Comparison of ENCODE assay signal across 15 cellular contexts in genomic region chr6:150297327-150298028, GRCh38.
A peak's percentile ranks its signal among the peaks of the same experiment; 100 is the strongest.
DNase-seq lines count a peak whose midpoint lies in the region; ATAC-seq, FAIRE-seq and TF ChIP-seq lines count a peak whose summit lies in the region.
"Had no signal": no experiment of that assay in that cellular context is flagged by ENCODE, and none has a peak within 500 bp of the region (broad histone marks: within the 10 kb centered on the region; RNA-seq: fewer than 3 reads in every experiment).

No MANE protein-coding gene starts in this region.

- H3K36me3 ChIP-seq in left ventricle myocardium inferior (no peaks in the 10 kb centered on the region), astrocyte (ENCODE audit: insufficient read depth, low read length) (no peaks in the 10 kb centered on the region), aorta (ENCODE audit: control insufficient read depth in 1 of 2, insufficient read depth in 2 of 2, low read length in 1 of 2) (no peaks in the 10 kb centered on the region)
- H3K36me3 ChIP-seq: vagina had no signal

- H3K4me3 ChIP-seq in left ventricle myocardium inferior (no peak overlapping the region), astrocyte (ENCODE audit: insufficient read depth, low read depth, low read length) (no peak overlapping the region), fibroblast of villous mesenchyme (ENCODE audit: low read depth, low read length) (no peak overlapping the region), aorta (ENCODE audit: low read length in 2 of 2) (no peak overlapping the region)
- H3K4me3 ChIP-seq: vagina had no signal

- no peak for TF ChIP-seq CTCF in left ventricle myocardium inferior (IDR thresholded peaks at IDR 0.05; ENCODE audit: borderline replicate concordance)
- TF ChIP-seq CTCF in astrocyte (IDR thresholded peaks at IDR 0.05; ENCODE audit: insufficient read depth, low read depth, low read length), result no peak
- TF ChIP-seq CTCF in fibroblast of villous mesenchyme (IDR thresholded peaks at IDR 0.05; ENCODE audit: insufficient read depth, low read depth, low read length), result no peak

- peaks cover 17% of the 10 kb centered on the region for H3K4me1 Mint-ChIP-seq in astrocyte (ENCODE audit: low read depth, unreplicated experiment)
- H3K4me1 Mint-ChIP-seq in activated T-helper 2 cell treated with anti-CD3 and anti-CD28 coated beads, Interferon-gamma antibody, Interleukin-2, Interleukin-4, amounts not matched to agents 10 μg/mL and 5 μg/mL and 100 μg/mL, durations not matched to agents 14 hours and 24 hours and 36 hours (ENCODE audit: low read depth), result peaks cover 8% of the 10 kb centered on the region

- 39 to 44% methylated on average over 3 of the region's 3 CpGs for WGBS in aorta, 2 donors

- H3K4me1 ChIP-seq in left ventricle myocardium inferior (no peaks in the 10 kb centered on the region), astrocyte (ENCODE audit: insufficient read depth, low read length) (peaks cover 23% of the 10 kb centered on the region), aorta (ENCODE audit: control insufficient read depth in 1 of 2, insufficient read depth in 2 of 2, low read length in 2 of 2) (no peaks in the 10 kb centered on the region)
- H3K4me1 ChIP-seq: vagina had no signal

- H3K27ac ChIP-seq in left ventricle myocardium inferior (replicated peaks) (no peak overlapping the region), astrocyte (ENCODE audit: low read depth, low read length) (peak overlapping the region; percentile 77), aorta (ENCODE audit: low read depth in 1 of 2, low read length in 2 of 2) (no peak overlapping the region)
- H3K27ac ChIP-seq: vagina had no signal

- peaks cover 9% of the 10 kb centered on the region for H3K9me3 Mint-ChIP-seq in astrocyte (ENCODE audit: unreplicated experiment)
- H3K9me3 Mint-ChIP-seq in activated T-helper 2 cell treated with anti-CD3 and anti-CD28 coated beads, Interferon-gamma antibody, Interleukin-2, Interleukin-4, amounts not matched to agents 10 μg/mL and 5 μg/mL and 100 μg/mL, durations not matched to agents 14 hours and 24 hours and 36 hours, result peaks cover 10% of the 10 kb centered on the region

- H3K27me3 Mint-ChIP-seq in astrocyte (ENCODE audit: low read depth, unreplicated experiment), result no peaks in the 10 kb centered on the region
- H3K27me3 Mint-ChIP-seq in activated T-helper 2 cell treated with anti-CD3 and anti-CD28 coated beads, Interferon-gamma antibody, Interleukin-2, Interleukin-4, amounts not matched to agents 10 μg/mL and 5 μg/mL and 100 μg/mL, durations not matched to agents 14 hours and 24 hours and 36 hours (ENCODE audit: low read depth), result no peaks in the 10 kb centered on the region

- no peaks in the 10 kb centered on the region for H3K36me3 Mint-ChIP-seq in astrocyte (ENCODE audit: low read depth, unreplicated experiment)
- H3K36me3 Mint-ChIP-seq in activated T-helper 2 cell treated with anti-CD3 and anti-CD28 coated beads, Interferon-gamma antibody, Interleukin-2, Interleukin-4, amounts not matched to agents 10 μg/mL and 5 μg/mL and 100 μg/mL, durations not matched to agents 14 hours and 24 hours and 36 hours (ENCODE audit: low read depth), result peaks cover 2% of the 10 kb centered on the region

- no peak overlapping the region for H3K4me3 Mint-ChIP-seq in astrocyte (ENCODE audit: unreplicated experiment)
- no peak overlapping the region for H3K4me3 Mint-ChIP-seq in activated T-helper 2 cell treated with anti-CD3 and anti-CD28 coated beads, Interferon-gamma antibody, Interleukin-2, Interleukin-4, amounts not matched to agents 10 μg/mL and 5 μg/mL and 100 μg/mL, durations not matched to agents 14 hours and 24 hours and 36 hours (ENCODE audit: low read depth)
- H3K4me3 Mint-ChIP-seq: activated T-cell treated with anti-CD3 and anti-CD28 coated beads, Interleukin-2, amount 50 U/mL, for 4 hours had no signal

- peak overlapping the region; percentile 35 for H3K9ac ChIP-seq in astrocyte (ENCODE audit: low read length)
- H3K9ac ChIP-seq: SK-N-SH had no signal

- H4K20me1 ChIP-seq in astrocyte (ENCODE audit: insufficient read depth, low read length), result no peaks in the 10 kb centered on the region

- intact Hi-C loops in left ventricle myocardium superior (cut with micrococcal nuclease) (no loop called here), left ventricle myocardium inferior (cut with micrococcal nuclease) (no loop called here), aorta (cut with DNase I) (no loop called here)
- intact Hi-C loops in activated T-helper 2 cell treated with anti-CD3 and anti-CD28 coated beads, Interferon-gamma antibody, Interleukin-2, Interleukin-4, amounts not matched to agents 10 μg/mL and 5 μg/mL and 100 μg/mL, durations not matched to agents 14 hours and 24 hours and 36 hours (cut with micrococcal nuclease), result no loop called here

- ATAC-seq in left ventricle myocardium superior (peak; percentile 57), aorta (ENCODE audit: low FRiP score) (peak; percentile 30)
- ATAC-seq: activated T-cell treated with anti-CD3 and anti-CD28 coated beads, Interleukin-2, amount 50 U/mL, for 4 hours had no signal

- H2AFZ ChIP-seq in astrocyte (ENCODE audit: low read depth, low read length), result peak overlapping the region; percentile 38

- peak overlapping the region; percentile 59 for H3K27ac Mint-ChIP-seq in astrocyte (ENCODE audit: unreplicated experiment)
- no peak overlapping the region for H3K27ac Mint-ChIP-seq in activated T-helper 2 cell treated with anti-CD3 and anti-CD28 coated beads, Interferon-gamma antibody, Interleukin-2, Interleukin-4, amounts not matched to agents 10 μg/mL and 5 μg/mL and 100 μg/mL, durations not matched to agents 14 hours and 24 hours and 36 hours

- DNase-seq in left ventricle myocardium superior, result no peak
- DNase-seq in left ventricle myocardium inferior, result no peak
- peak; percentile 85 for DNase-seq in astrocyte (ENCODE audit: low read depth)
- peak; percentile 53 for DNase-seq in fibroblast of villous mesenchyme (ENCODE audit: low read depth)
- peak in 1 of 2 donors; percentile 63 for DNase-seq in aorta
- DNase-seq in activated T-helper 2 cell treated with anti-CD3 and anti-CD28 coated beads, Interferon-gamma antibody, Interleukin-2, Interleukin-4, amounts not matched to agents 10 μg/mL and 5 μg/mL and 100 μg/mL, durations not matched to agents 14 hours and 24 hours and 36 hours (ENCODE audit: low spot score), result no peak
- DNase-seq in stimulated activated naive CD4-positive, alpha-beta T cell (lab: John Stamatoyannopoulos, UW), result no peak
- no peak for DNase-seq in NCI-H526 (lab: John Stamatoyannopoulos, UW)
- DNase-seq: activated CD4-positive, CD25-positive, alpha-beta regulatory T cell treated with anti-CD3 and anti-CD28 coated beads, Interleukin-2, amount 50 U/mL, for 72 hours; activated T-cell treated with anti-CD3 and anti-CD28 coated beads, Interleukin-2, amount 50 U/mL, for 4 hours; GDM1; left cardiac atrium; NCI-H1417; SK-N-SH had no signal

- H3K27me3 ChIP-seq in left ventricle myocardium inferior (ENCODE audit: low read depth) (no peaks in the 10 kb centered on the region), astrocyte (ENCODE audit: insufficient read depth, low read length) (no peaks in the 10 kb centered on the region), aorta (ENCODE audit: control insufficient read depth in 1 of 2, insufficient read depth in 2 of 2, low read length in 1 of 2) (no peaks in the 10 kb centered on the region)
- H3K27me3 ChIP-seq: vagina had no signal

- no peaks in the 10 kb centered on the region for H3K79me2 ChIP-seq in astrocyte (ENCODE audit: insufficient read depth, low read length)

- no peak for FAIRE-seq in astrocyte (lab: Jason Lieb, UNC)

- H3K9me3 ChIP-seq in left ventricle myocardium inferior (replicated peaks) (peaks cover 22% of the 10 kb centered on the region), astrocyte (ENCODE audit: insufficient read depth, low read depth, low read length) (peaks cover 7% of the 10 kb centered on the region), aorta (ENCODE audit: control insufficient read depth, low read length) (peaks cover 3% of the 10 kb centered on the region)
- H3K9me3 ChIP-seq: SK-N-SH had no signal

- peak overlapping the region; percentile 37 for H3K4me2 ChIP-seq in astrocyte (ENCODE audit: low read length)
- H3K4me2 ChIP-seq: SK-N-SH had no signal

Comparison
In these comparisons a context has a peak if more than half of its experiments do, and no peak if none do; other contexts are left out.
1. DNase-seq: peak in astrocyte (single experiment) and fibroblast of villous mesenchyme (single experiment); none in left ventricle myocardium superior (single experiment), left ventricle myocardium inferior (single experiment), activated T-helper 2 cell treated with anti-CD3 and anti-CD28 coated beads, Interferon-gamma antibody, Interleukin-2, Interleukin-4, amounts not matched to agents 10 μg/mL and 5 μg/mL and 100 μg/mL, durations not matched to agents 14 hours and 24 hours and 36 hours (single experiment), stimulated activated naive CD4-positive, alpha-beta T cell (0 of 6) and NCI-H526 (0 of 2).